In genomic region chr3:150348500-150348899, GRCh38 we compare ENCODE assay signal across 8 cellular contexts. TPM values are rescaled to one million over a fixed set of nuclear protein-coding genes. Genes with fewer than 3 reads are reported as not detected.
DNase-seq lines count a peak whose midpoint lies in the region; ATAC-seq and TF ChIP-seq lines count a peak whose summit lies in the region.

No MANE protein-coding gene starts in this region.

- H4K20me1 ChIP-seq in PC-3 (ENCODE audit: low read length) (no peaks in the 10 kb centered on the region), osteoblast (ENCODE audit: insufficient read depth, low read length) (no peaks in the 10 kb centered on the region)

- peak overlapping the region; percentile 33 for H3K9ac ChIP-seq in PC-3 (ENCODE audit: low read length)

- intact Hi-C loops in Caco-2 (cut with micrococcal nuclease; ENCODE audit: unreplicated experiment): no loop called here
- intact Hi-C loops in PC-3 (cut with micrococcal nuclease): loop anchor here (1.0 kb wide), 5 partner anchors 22 to 110 kb away; no protein-coding TSS in a partner anchor

- POLR2A ChIA-PET in Caco-2 (lab: Charles Lee): no interaction called here
- POLR2A ChIA-PET in PC-3 (lab: Charles Lee; ENCODE audit: unreplicated experiment): interaction anchor here (0.7 kb wide), 1 partner anchor 60 kb away, joined by 3 read pairs; the partner anchor contains the start of gene TSC22D2

- H3K27ac Mint-ChIP-seq in Caco-2 (ENCODE audit: unreplicated experiment): peak overlapping the region; percentile 70

- H3K9me2 ChIP-seq in PC-3 (replicated peaks; ENCODE audit: low read length): no peaks in the 10 kb centered on the region

- 18 to 25% methylated on average over 6 of the region's 6 CpGs for WGBS in esophagus, 2 donors

- H3K27me3 Mint-ChIP-seq in Caco-2 (ENCODE audit: insufficient read depth, unreplicated experiment): no peaks in the 10 kb centered on the region

- H3K4me1 ChIP-seq in Caco-2: peaks cover 52% of the 10 kb centered on the region
- H3K4me1 ChIP-seq in PC-3 (ENCODE audit: insufficient read depth, low read length): peaks cover 72% of the 10 kb centered on the region
- peaks cover 2 to 4% of the 10 kb centered on the region in 2 donors for H3K4me1 ChIP-seq in esophagus (ENCODE audit: control insufficient read depth in 2 of 2, insufficient read depth in 2 of 2, low read length in 1 of 2)
- peaks cover 46% of the 10 kb centered on the region for H3K4me1 ChIP-seq in osteoblast (ENCODE audit: insufficient read depth, low read length)

- H3K27me3 ChIP-seq in Caco-2 (replicated peaks; ENCODE audit: control insufficient read depth, insufficient read depth, low read length): no peaks in the 10 kb centered on the region
- no peaks in the 10 kb centered on the region for H3K27me3 ChIP-seq in PC-3 (ENCODE audit: low read length)
- no peaks in the 10 kb centered on the region for H3K27me3 ChIP-seq in esophagus (ENCODE audit: control insufficient read depth in 1 of 2, insufficient read depth in 2 of 2, low read length in 2 of 2)
- no peaks in the 10 kb centered on the region for H3K27me3 ChIP-seq in osteoblast (ENCODE audit: insufficient read depth, low read length)

- no peaks in the 10 kb centered on the region for H3K9me3 Mint-ChIP-seq in Caco-2 (ENCODE audit: unreplicated experiment)

- H3K9me3 ChIP-seq in Caco-2: no peaks in the 10 kb centered on the region
- no peaks in the 10 kb centered on the region for H3K9me3 ChIP-seq in PC-3 (ENCODE audit: low read length)
- H3K9me3 ChIP-seq in esophagus (ENCODE audit: control insufficient read depth in 2 of 2, insufficient read depth in 1 of 2, low read depth in 1 of 2, low read length in 1 of 2): no peaks in the 10 kb centered on the region
- no peaks in the 10 kb centered on the region for H3K9me3 ChIP-seq in osteoblast (ENCODE audit: low read depth, low read length)

- H2AFZ ChIP-seq in PC-3 (ENCODE audit: low read length): 0 out of 2 replicates have a peak overlapping the region, but pooled peaks have one; percentile 28
- no peak overlapping the region for H2AFZ ChIP-seq in osteoblast (ENCODE audit: low read length)

- H3K4me3 ChIP-seq in Caco-2 (ENCODE audit: low read depth, low read length) (no peak overlapping the region), PC-3 (ENCODE audit: low read length) (peak overlapping the region; percentile 53), esophagus (ENCODE audit: low read depth in 1 of 2, low read length in 2 of 2) (no peak overlapping the region), osteoblast (ENCODE audit: insufficient read depth, low read length) (peak overlapping the region; percentile 26)

- H3K79me2 ChIP-seq in PC-3 (ENCODE audit: low read length) (0 out of 2 replicates have a peak, but pooled peaks cover 4% of the 10 kb centered on the region), osteoblast (ENCODE audit: insufficient read depth, low read length) (no peaks in the 10 kb centered on the region)

- H3K4me3 Mint-ChIP-seq in Caco-2 (ENCODE audit: unreplicated experiment): no peak overlapping the region

- DNase-seq in Caco-2 (no peak), PC-3 (peak; percentile 96), osteoblast (ENCODE audit: insufficient read length, low spot score, missing footprints) (no peak), NCI-H510A (lab: John Stamatoyannopoulos, UW) (no peak)

- TF ChIP-seq CTCF in Caco-2 (IDR thresholded peaks at IDR 0.05; ENCODE audit: insufficient read depth in 1 of 2, low read depth in 1 of 2, low read length in 1 of 2, severe bottlenecking in 1 of 2, unreplicated experiment in 1 of 2): no peak
- no peak for TF ChIP-seq CTCF in PC-3 (conservative IDR thresholded peaks at IDR 0.05; ENCODE audit: low read depth, low read length)
- TF ChIP-seq CTCF in osteoblast (IDR thresholded peaks at IDR 0.05; ENCODE audit: extremely low read depth, low read depth, low read length): no peak

- peaks cover 40% of the 10 kb centered on the region for H3K4me1 Mint-ChIP-seq in Caco-2 (ENCODE audit: low read depth, unreplicated experiment)

- ATAC-seq in PC-3 (peak; percentile 78), GM19467 (IDR thresholded peaks at IDR 0.05; ENCODE audit: unreplicated experiment) (no peak), GM21576 (IDR thresholded peaks at IDR 0.05; ENCODE audit: unreplicated experiment) (no peak), HG02970 (IDR thresholded peaks at IDR 0.05; ENCODE audit: low FRiP score, unreplicated experiment) (no peak)

- H3K4me2 ChIP-seq in PC-3 (ENCODE audit: low read length) (peak overlapping the region; percentile 83), osteoblast (ENCODE audit: insufficient read depth, low read length) (peak overlapping the region; percentile 75)

- peaks cover 7% of the 10 kb centered on the region for H3K36me3 Mint-ChIP-seq in Caco-2 (ENCODE audit: insufficient read depth, unreplicated experiment)

- peaks cover 9% of the 10 kb centered on the region for H3F3A ChIP-seq in PC-3 (ENCODE audit: low read length, unreplicated experiment)

- H3K36me3 ChIP-seq in Caco-2 (ENCODE audit: control insufficient read depth, insufficient read depth, low read length) (no peaks in the 10 kb centered on the region), PC-3 (ENCODE audit: low read depth, low read length) (no peaks in the 10 kb centered on the region), esophagus (ENCODE audit: control insufficient read depth in 2 of 2, insufficient read depth in 2 of 2, low read length in 1 of 2) (no peaks in the 10 kb centered on the region), osteoblast (ENCODE audit: insufficient read depth, low read length) (no peaks in the 10 kb centered on the region)

- BruUV-seq in Caco-2 (replicated peaks; lab: Mats Ljungman, UMichigan): no TSS peak
- no TSS peak for BruUV-seq in PC-3 (replicated peaks; lab: Mats Ljungman, UMichigan)

- H3K27ac ChIP-seq in PC-3 (ENCODE audit: low read length): peak overlapping the region; percentile 83
- H3K27ac ChIP-seq in esophagus (ENCODE audit: low read depth in 2 of 2, low read length in 1 of 2): peak overlapping the region; percentile 68 to 71
- peak overlapping the region; percentile 55 for H3K27ac ChIP-seq in osteoblast (ENCODE audit: low read depth, low read length)

- CTCF ChIA-PET in Caco-2 (lab: Charles Lee): no interaction called here
- CTCF ChIA-PET in PC-3 (lab: Charles Lee): interaction anchor here (0.6 to 1.0 kb wide), 4 partner anchors 34 to 958 kb away, joined by 3 to 6 read pairs (median 3); no protein-coding TSS in a partner anchor

RNA-seq across cellular contexts. Expression of gene TSC22D2, which starts 59.6 kb away (rescaled TPM):
- 30.8 and 33.6 TPM in 2 replicates for total RNA-seq in Caco-2 (2022)
- total RNA-seq in PC-3 (2014; rRNA removed): 9.6 and 15.7 TPM in 2 replicates
- 10 to 100 TPM; 10.3 to 27.5 TPM for polyA plus RNA-seq in esophagus
- 13.4 and 15.3 TPM in 2 replicates for total RNA-seq in osteoblast

Comparison
In these comparisons a context has a peak if more than half of its experiments do, and no peak if none do; other contexts are left out.
1. H3K4me3 ChIP-seq: peak in PC-3 (single experiment) and osteoblast (single experiment); none in Caco-2 (single experiment) and esophagus (0 of 2).
2. Peak in every context shown above with its lines, with median percentiles within 50 percentile points of each other: H3K27ac ChIP-seq.